In genomic region chrX:154458116-154458953, GRCh38 we compare ENCODE assay signal across 8 cellular contexts. TPM values are rescaled to one million over a fixed set of nuclear protein-coding genes. Genes with fewer than 3 reads are reported as not detected.
DNase-seq lines count a peak whose midpoint lies in the region; ATAC-seq, FAIRE-seq and TF ChIP-seq lines count a peak whose summit lies in the region.

TSS of gene PLXNA3 (plus strand) at chrX:154458281. CDS start at chrX:154460184, 1,903 bp downstream.

- H3K36me3 ChIP-seq in Panc1 (ENCODE audit: control insufficient read depth, insufficient read depth, low read length), result no peaks in the 10 kb centered on the region
- no peaks in the 10 kb centered on the region for H3K36me3 ChIP-seq in pancreas
- H3K36me3 ChIP-seq in uterus, result no peaks in the 10 kb centered on the region

- 0 to 41% methylated on average over 40 to 86 of the region's 88 CpGs for WGBS in pancreas, 2 donors

- in situ Hi-C loops in Panc1 (cut with HindIII; ENCODE audit: low pct_unique_long_range_greater_than_20kb, low sequenced_read_pairs), result no loop called here

- intact Hi-C loops in Panc1 (cut with micrococcal nuclease; ENCODE audit: unreplicated experiment), result no loop called here
- intact Hi-C loops in Right ventricle myocardium inferior (cut with DNase I), result loop anchor here (2.0 kb wide), 1 partner anchor 20 kb away; the partner anchor contains the start of gene LAGE3
- intact Hi-C loops in pancreas (cut with DNase I), result no loop called here
- intact Hi-C loops in uterus (cut with DNase I; ENCODE audit: low total_unique reads), result no loop called here

- FAIRE-seq in GM18507 (lab: Jason Lieb, UNC) (no peak), pancreas (lab: Jason Lieb, UNC) (no peak)

- DNase-seq in GM18507 (ENCODE audit: extremely low spot score, insufficient read length, low read depth) (peak; percentile 30), Panc1 (ENCODE audit: low read depth, low spot score) (no peak), Right ventricle myocardium inferior (ENCODE audit: missing footprints) (peak; percentile 70), pancreas (peak in 5 of 6 donors; percentile 27 to 85 (median 70)), uterus (peak in 1 of 2 donors; percentile 54), A172 (ENCODE audit: low spot score) (no peak)
- peak; percentile 8 to 68 (median 30) for DNase-seq in activated naive CD4-positive, alpha-beta T cell (lab: John Stamatoyannopoulos, UW)

- CTCF ChIA-PET in Panc1 (lab: Charles Lee), result no interaction called here

- peak; percentile 79 for ATAC-seq in HG02759 (IDR thresholded peaks at IDR 0.05; ENCODE audit: unreplicated experiment)
- ATAC-seq in Panc1, result peak; percentile 80
- ATAC-seq in Right ventricle myocardium inferior, result peak; percentile 70
- ATAC-seq in pancreas, result peak; percentile 72 to 77 (median 74)

- POLR2A ChIA-PET in Panc1 (lab: Charles Lee), result no interaction called here

- H3K27ac ChIP-seq in Panc1 (ENCODE audit: low read length), result peak within 1 kb of the TSS; percentile 85
- peak within 1 kb of the TSS in 2 of 4 donors; percentile 22 to 33 for H3K27ac ChIP-seq in pancreas
- H3K27ac ChIP-seq in uterus, result peak within 1 kb of the TSS; percentile 76 to 83

- H3K4me1 ChIP-seq in Panc1 (ENCODE audit: control insufficient read depth, insufficient read depth, low read length) (peaks cover 5% of the 10 kb centered on the region), pancreas (no peaks in the 10 kb centered on the region), uterus (no peaks in the 10 kb centered on the region)

- BruUV-seq in Panc1 (replicated peaks; lab: Mats Ljungman, UMichigan), result TSS peak; percentile 68

- H3K27me3 ChIP-seq in Panc1 (ENCODE audit: control insufficient read depth, insufficient read depth, low read length) (no peaks in the 10 kb centered on the region), pancreas (no peaks in the 10 kb centered on the region), uterus (no peaks in the 10 kb centered on the region)

- H3K9me3 ChIP-seq in Panc1 (ENCODE audit: control insufficient read depth, insufficient read depth, low read depth, low read length), result no peaks in the 10 kb centered on the region
- no peaks in the 10 kb centered on the region for H3K9me3 ChIP-seq in pancreas
- H3K9me3 ChIP-seq in uterus, result no peaks in the 10 kb centered on the region

- TF ChIP-seq POLR2A in uterus (IDR thresholded peaks at IDR 0.05), result peak; percentile 82 to 86

- TF ChIP-seq CTCF in Panc1 (IDR thresholded peaks at IDR 0.05) (no peak), pancreas (IDR thresholded peaks at IDR 0.05) (no peak), uterus (IDR thresholded peaks at IDR 0.05) (no peak)

- H3K4me3 ChIP-seq in Panc1 (ENCODE audit: low read depth in 2 of 2, low read length in 2 of 2) (peak within 1 kb of the TSS; percentile 78 to 89), pancreas (peak within 1 kb of the TSS; percentile 26 to 57 (median 53)), uterus (peak within 1 kb of the TSS; percentile 47 to 79)

RNA-seq across cellular contexts. Expression of gene PLXNA3, which starts in this region (rescaled TPM):
- total RNA-seq in Panc1 (2021; ENCODE audit: unreplicated experiment) (128 TPM), Right ventricle myocardium inferior (23.2 TPM), pancreas (10 to 100 TPM; 10.5 to 40.7 (median 16.3) TPM), uterus (100 to 1,000 TPM in 1 of 4 donors, 10 to 100 TPM in 1, 1 to 10 TPM in 2; 2.1 to 102 (median 8.6) TPM)
- polyA plus RNA-seq in Panc1 (2012; ENCODE audit: insufficient read length), result 155 TPM
- 10 to 100 TPM; 15.0 to 39.0 TPM for polyA plus RNA-seq in pancreas
- 9.7 and 14.3 TPM in 2 replicates for total RNA-seq in A172 (2014; rRNA removed; shearing (Covaris generic))

Comparison
In these comparisons a context has a peak if more than half of its experiments do, and no peak if none do; other contexts are left out.
1. DNase-seq: peak in GM18507 (single experiment), activated naive CD4-positive, alpha-beta T cell (4 of 4), Right ventricle myocardium inferior (single experiment) and pancreas (5 of 6); none in Panc1 (single experiment) and A172 (single experiment).
2. Peak in every context shown above with its lines, with median percentiles within 50 percentile points of each other: ATAC-seq and H3K4me3 ChIP-seq.